Comparison of ENCODE assay signal across 1 cellular context in the genomic region with DNA sequence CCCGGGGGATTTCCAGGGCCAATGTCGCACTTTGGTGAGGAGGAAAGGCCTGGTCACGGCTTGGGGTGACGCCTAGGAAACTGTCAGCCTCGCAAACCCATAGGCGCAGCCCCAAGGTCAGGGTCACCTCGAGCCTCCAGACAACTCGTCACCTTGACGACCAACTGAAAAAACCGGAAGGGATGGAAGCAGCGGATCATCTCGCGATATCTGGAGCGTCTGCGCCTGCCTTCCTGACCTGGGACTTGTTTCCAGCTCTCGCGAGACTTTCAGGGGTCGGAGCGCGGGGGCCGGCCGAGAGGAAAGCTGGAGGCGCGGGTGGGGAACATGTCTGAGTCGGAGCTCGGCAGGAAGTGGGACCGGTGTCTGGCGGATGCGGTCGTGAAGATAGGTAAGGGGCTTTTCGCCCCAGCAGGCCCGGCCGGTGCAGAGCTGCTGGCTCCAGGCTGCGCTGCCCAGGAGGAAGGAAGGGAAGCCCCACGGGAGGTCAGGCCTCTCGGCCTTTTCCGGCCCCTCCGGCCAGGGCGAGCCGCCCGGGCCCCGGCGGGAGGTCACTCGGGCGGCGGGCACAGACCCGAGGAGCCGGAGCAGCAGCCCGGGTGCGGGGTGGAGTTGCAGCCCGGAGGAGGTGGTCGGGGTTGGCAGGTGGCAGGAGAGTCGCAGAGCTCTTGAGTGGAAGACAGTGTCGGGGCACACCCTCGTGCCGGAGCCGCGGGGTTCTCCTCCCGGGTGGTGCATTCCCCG.
TF ChIP-seq lines count a peak whose summit lies in the region.

No MANE protein-coding gene starts in this region.

TF ChIP-seq in GM12878, 131 proteins besides CTCF, POLR2A, EP300 and RAD21 (continued from another document):
- TF ChIP-seq, protein P1, sequence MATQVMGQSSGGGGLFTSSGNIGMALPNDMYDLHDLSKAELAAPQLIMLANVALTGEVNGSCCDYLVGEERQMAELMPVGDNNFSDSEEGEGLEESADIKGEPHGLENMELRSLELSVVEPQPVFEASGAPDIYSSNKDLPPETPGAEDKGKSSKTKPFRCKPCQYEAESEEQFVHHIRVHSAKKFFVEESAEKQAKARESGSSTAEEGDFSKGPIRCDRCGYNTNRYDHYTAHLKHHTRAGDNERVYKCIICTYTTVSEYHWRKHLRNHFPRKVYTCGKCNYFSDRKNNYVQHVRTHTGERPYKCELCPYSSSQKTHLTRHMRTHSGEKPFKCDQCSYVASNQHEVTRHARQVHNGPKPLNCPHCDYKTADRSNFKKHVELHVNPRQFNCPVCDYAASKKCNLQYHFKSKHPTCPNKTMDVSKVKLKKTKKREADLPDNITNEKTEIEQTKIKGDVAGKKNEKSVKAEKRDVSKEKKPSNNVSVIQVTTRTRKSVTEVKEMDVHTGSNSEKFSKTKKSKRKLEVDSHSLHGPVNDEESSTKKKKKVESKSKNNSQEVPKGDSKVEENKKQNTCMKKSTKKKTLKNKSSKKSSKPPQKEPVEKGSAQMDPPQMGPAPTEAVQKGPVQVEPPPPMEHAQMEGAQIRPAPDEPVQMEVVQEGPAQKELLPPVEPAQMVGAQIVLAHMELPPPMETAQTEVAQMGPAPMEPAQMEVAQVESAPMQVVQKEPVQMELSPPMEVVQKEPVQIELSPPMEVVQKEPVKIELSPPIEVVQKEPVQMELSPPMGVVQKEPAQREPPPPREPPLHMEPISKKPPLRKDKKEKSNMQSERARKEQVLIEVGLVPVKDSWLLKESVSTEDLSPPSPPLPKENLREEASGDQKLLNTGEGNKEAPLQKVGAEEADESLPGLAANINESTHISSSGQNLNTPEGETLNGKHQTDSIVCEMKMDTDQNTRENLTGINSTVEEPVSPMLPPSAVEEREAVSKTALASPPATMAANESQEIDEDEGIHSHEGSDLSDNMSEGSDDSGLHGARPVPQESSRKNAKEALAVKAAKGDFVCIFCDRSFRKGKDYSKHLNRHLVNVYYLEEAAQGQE (IDR thresholded peaks at IDR 0.05; ENCODE audit: low read depth, low read length), result no peak
- TF ChIP-seq CBX3 (IDR thresholded peaks at IDR 0.05; ENCODE audit: borderline replicate concordance, low read depth) (no peak), SREBF1 (IDR thresholded peaks at IDR 0.05; ENCODE audit: low read length) (no peak), NR2C1 (IDR thresholded peaks at IDR 0.05) (peak; percentile 86), SMARCA5 (IDR thresholded peaks at IDR 0.05) (peak; percentile 43; the same call in 1 of the 2 replicates), CHD4 (IDR thresholded peaks at IDR 0.05) (no peak), ETV6 (conservative IDR thresholded peaks at IDR 0.05 in 1 of 2, IDR thresholded peaks at IDR 0.05 in 1 of 2; ENCODE audit: borderline replicate concordance in 1 of 2, low read depth in 1 of 2) (no peak; a peak in 1 of 4 replicates), CHD2 (IDR thresholded peaks at IDR 0.05; ENCODE audit: borderline replicate concordance, low read depth, low read length) (peak; percentile 100), MEF2B (IDR thresholded peaks at IDR 0.05; ENCODE audit: partially characterized antibody, poor library complexity, severe bottlenecking) (peak; percentile 39), GATAD2B (conservative IDR thresholded peaks at IDR 0.05; ENCODE audit: low read depth) (peak; percentile 76), LARP7 (IDR thresholded peaks at IDR 0.05) (peak; percentile 71), ZNF274 (IDR thresholded peaks at IDR 0.05; ENCODE audit: insufficient read depth, insufficient read length) (no peak), EGR1 (IDR thresholded peaks at IDR 0.05; ENCODE audit: borderline replicate concordance in 1 of 2, low read depth in 2 of 2, low read length in 2 of 2) (peak in 1 of 2 experiments; percentile 82; a peak in 2 of 3 replicates), DPF2 (IDR thresholded peaks at IDR 0.05) (peak; percentile 83), BMI1 (IDR thresholded peaks at IDR 0.05; ENCODE audit: borderline replicate concordance) (peak; percentile 98), PAX8 (IDR thresholded peaks at IDR 0.05) (no peak), ATF7 (IDR thresholded peaks at IDR 0.05; ENCODE audit: low read depth) (peak; percentile 61), POLR2AphosphoS2 (IDR thresholded peaks at IDR 0.05; ENCODE audit: low read depth, low read length) (no peak; the same call in 1 of the 2 replicates), MTA2 (IDR thresholded peaks at IDR 0.05; ENCODE audit: low read depth) (peak; percentile 79), IKZF1 (conservative IDR thresholded peaks at IDR 0.05) (peak; percentile 55), RUNX3 (IDR thresholded peaks at IDR 0.05; ENCODE audit: low read length) (no peak; the same call in 1 of the 2 replicates), JUND (IDR thresholded peaks at IDR 0.05; ENCODE audit: low read depth, low read length) (no peak), SUZ12 (IDR thresholded peaks at IDR 0.05; ENCODE audit: unreplicated experiment) (no peak), CBFB (IDR thresholded peaks at IDR 0.05; ENCODE audit: low read depth) (peak; percentile 97)
- TF ChIP-seq, protein P2, sequence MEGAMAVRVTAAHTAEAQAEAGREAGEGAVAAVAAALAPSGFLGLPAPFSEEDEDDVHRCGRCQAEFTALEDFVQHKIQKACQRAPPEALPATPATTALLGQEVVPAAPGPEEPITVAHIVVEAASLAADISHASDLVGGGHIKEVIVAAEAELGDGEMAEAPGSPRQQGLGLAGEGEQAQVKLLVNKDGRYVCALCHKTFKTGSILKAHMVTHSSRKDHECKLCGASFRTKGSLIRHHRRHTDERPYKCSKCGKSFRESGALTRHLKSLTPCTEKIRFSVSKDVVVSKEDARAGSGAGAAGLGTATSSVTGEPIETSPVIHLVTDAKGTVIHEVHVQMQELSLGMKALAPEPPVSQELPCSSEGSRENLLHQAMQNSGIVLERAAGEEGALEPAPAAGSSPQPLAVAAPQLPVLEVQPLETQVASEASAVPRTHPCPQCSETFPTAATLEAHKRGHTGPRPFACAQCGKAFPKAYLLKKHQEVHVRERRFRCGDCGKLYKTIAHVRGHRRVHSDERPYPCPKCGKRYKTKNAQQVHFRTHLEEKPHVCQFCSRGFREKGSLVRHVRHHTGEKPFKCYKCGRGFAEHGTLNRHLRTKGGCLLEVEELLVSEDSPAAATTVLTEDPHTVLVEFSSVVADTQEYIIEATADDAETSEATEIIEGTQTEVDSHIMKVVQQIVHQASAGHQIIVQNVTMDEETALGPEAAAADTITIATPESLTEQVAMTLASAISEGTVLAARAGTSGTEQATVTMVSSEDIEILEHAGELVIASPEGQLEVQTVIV (IDR thresholded peaks at IDR 0.05; ENCODE audit: borderline replicate concordance, partially characterized antibody), result peak; percentile 75
- TF ChIP-seq, protein P3, sequence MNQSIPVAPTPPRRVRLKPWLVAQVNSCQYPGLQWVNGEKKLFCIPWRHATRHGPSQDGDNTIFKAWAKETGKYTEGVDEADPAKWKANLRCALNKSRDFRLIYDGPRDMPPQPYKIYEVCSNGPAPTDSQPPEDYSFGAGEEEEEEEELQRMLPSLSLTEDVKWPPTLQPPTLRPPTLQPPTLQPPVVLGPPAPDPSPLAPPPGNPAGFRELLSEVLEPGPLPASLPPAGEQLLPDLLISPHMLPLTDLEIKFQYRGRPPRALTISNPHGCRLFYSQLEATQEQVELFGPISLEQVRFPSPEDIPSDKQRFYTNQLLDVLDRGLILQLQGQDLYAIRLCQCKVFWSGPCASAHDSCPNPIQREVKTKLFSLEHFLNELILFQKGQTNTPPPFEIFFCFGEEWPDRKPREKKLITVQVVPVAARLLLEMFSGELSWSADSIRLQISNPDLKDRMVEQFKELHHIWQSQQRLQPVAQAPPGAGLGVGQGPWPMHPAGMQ (IDR thresholded peaks at IDR 0.05; ENCODE audit: borderline replicate concordance), result peak; percentile 92
- TF ChIP-seq, protein P4, sequence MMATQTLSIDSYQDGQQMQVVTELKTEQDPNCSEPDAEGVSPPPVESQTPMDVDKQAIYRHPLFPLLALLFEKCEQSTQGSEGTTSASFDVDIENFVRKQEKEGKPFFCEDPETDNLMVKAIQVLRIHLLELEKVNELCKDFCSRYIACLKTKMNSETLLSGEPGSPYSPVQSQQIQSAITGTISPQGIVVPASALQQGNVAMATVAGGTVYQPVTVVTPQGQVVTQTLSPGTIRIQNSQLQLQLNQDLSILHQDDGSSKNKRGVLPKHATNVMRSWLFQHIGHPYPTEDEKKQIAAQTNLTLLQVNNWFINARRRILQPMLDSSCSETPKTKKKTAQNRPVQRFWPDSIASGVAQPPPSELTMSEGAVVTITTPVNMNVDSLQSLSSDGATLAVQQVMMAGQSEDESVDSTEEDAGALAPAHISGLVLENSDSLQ (IDR thresholded peaks at IDR 0.05), result peak; percentile 86; the same call in 1 of the 2 replicates
- TF ChIP-seq, protein P5, sequence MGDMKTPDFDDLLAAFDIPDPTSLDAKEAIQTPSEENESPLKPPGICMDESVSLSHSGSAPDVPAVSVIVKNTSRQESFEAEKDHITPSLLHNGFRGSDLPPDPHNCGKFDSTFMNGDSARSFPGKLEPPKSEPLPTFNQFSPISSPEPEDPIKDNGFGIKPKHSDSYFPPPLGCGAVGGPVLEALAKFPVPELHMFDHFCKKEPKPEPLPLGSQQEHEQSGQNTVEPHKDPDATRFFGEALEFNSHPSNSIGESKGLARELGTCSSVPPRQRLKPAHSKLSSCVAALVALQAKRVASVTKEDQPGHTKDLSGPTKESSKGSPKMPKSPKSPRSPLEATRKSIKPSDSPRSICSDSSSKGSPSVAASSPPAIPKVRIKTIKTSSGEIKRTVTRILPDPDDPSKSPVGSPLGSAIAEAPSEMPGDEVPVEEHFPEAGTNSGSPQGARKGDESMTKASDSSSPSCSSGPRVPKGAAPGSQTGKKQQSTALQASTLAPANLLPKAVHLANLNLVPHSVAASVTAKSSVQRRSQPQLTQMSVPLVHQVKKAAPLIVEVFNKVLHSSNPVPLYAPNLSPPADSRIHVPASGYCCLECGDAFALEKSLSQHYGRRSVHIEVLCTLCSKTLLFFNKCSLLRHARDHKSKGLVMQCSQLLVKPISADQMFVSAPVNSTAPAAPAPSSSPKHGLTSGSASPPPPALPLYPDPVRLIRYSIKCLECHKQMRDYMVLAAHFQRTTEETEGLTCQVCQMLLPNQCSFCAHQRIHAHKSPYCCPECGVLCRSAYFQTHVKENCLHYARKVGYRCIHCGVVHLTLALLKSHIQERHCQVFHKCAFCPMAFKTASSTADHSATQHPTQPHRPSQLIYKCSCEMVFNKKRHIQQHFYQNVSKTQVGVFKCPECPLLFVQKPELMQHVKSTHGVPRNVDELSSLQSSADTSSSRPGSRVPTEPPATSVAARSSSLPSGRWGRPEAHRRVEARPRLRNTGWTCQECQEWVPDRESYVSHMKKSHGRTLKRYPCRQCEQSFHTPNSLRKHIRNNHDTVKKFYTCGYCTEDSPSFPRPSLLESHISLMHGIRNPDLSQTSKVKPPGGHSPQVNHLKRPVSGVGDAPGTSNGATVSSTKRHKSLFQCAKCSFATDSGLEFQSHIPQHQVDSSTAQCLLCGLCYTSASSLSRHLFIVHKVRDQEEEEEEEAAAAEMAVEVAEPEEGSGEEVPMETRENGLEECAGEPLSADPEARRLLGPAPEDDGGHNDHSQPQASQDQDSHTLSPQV (IDR thresholded peaks at IDR 0.05), result 0 out of 2 replicates have a peak, but pooled peaks have one; percentile 55
- TF ChIP-seq, protein P6, sequence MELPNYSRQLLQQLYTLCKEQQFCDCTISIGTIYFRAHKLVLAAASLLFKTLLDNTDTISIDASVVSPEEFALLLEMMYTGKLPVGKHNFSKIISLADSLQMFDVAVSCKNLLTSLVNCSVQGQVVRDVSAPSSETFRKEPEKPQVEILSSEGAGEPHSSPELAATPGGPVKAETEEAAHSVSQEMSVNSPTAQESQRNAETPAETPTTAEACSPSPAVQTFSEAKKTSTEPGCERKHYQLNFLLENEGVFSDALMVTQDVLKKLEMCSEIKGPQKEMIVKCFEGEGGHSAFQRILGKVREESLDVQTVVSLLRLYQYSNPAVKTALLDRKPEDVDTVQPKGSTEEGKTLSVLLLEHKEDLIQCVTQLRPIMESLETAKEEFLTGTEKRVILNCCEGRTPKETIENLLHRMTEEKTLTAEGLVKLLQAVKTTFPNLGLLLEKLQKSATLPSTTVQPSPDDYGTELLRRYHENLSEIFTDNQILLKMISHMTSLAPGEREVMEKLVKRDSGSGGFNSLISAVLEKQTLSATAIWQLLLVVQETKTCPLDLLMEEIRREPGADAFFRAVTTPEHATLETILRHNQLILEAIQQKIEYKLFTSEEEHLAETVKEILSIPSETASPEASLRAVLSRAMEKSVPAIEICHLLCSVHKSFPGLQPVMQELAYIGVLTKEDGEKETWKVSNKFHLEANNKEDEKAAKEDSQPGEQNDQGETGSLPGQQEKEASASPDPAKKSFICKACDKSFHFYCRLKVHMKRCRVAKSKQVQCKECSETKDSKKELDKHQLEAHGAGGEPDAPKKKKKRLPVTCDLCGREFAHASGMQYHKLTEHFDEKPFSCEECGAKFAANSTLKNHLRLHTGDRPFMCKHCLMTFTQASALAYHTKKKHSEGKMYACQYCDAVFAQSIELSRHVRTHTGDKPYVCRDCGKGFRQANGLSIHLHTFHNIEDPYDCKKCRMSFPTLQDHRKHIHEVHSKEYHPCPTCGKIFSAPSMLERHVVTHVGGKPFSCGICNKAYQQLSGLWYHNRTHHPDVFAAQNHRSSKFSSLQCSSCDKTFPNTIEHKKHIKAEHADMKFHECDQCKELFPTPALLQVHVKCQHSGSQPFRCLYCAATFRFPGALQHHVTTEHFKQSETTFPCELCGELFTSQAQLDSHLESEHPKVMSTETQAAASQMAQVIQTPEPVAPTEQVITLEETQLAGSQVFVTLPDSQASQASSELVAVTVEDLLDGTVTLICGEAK (IDR thresholded peaks at IDR 0.05; ENCODE audit: borderline replicate concordance), result peak; percentile 79; the same call in 1 of the 2 replicates
- TF ChIP-seq, protein P7, sequence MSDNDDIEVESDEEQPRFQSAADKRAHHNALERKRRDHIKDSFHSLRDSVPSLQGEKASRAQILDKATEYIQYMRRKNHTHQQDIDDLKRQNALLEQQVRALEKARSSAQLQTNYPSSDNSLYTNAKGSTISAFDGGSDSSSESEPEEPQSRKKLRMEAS (IDR thresholded peaks at IDR 0.05; ENCODE audit: low read depth, low read length), result peak; percentile 55; the same call in 1 of the 2 replicates
